Comparison of ENCODE assay signal across 2 cellular contexts in genomic region chr4:4664234-4664633, GRCh38.
TF ChIP-seq lines count a peak whose summit lies in the region.

No MANE protein-coding gene starts in this region.

TF ChIP-seq in K562, 482 proteins besides CTCF, POLR2A, EP300 and RAD21:
- no peak for TF ChIP-seq BRF2 (IDR thresholded peaks at IDR 0.05; ENCODE audit: borderline replicate concordance, insufficient read depth, insufficient read length)
- TF ChIP-seq ZKSCAN1 (IDR thresholded peaks at IDR 0.05; ENCODE audit: low read depth, low read length) = peak; percentile 94
TF ChIP-seq in K562: peak in this region for 1.

TF ChIP-seq in HepG2, 621 proteins besides CTCF, POLR2A, EP300 and RAD21:
- TF ChIP-seq ZKSCAN1 (IDR thresholded peaks at IDR 0.05; ENCODE audit: low read length) (0 out of 2 replicates have a peak, but pooled peaks have one; percentile 34), NRL (CRISPR knock-in tag; IDR thresholded peaks at IDR 0.05; ENCODE audit: borderline replicate concordance) (no peak), HDAC2 (CRISPR knock-in tag; IDR thresholded peaks at IDR 0.05) (no peak), ATRX (CRISPR knock-in tag; IDR thresholded peaks at IDR 0.05; ENCODE audit: borderline replicate concordance) (no peak)
- TF ChIP-seq, protein P1, sequence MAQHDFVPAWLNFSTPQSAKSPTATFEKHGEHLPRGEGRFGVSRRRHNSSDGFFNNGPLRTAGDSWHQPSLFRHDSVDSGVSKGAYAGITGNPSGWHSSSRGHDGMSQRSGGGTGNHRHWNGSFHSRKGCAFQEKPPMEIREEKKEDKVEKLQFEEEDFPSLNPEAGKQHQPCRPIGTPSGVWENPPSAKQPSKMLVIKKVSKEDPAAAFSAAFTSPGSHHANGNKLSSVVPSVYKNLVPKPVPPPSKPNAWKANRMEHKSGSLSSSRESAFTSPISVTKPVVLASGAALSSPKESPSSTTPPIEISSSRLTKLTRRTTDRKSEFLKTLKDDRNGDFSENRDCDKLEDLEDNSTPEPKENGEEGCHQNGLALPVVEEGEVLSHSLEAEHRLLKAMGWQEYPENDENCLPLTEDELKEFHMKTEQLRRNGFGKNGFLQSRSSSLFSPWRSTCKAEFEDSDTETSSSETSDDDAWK (CRISPR knock-in tag; IDR thresholded peaks at IDR 0.05) = no peak
